In genomic region chr12:12648284-12648683, GRCh38 we compare ENCODE assay signal across 21 cellular contexts. TPM values are rescaled to one million over a fixed set of nuclear protein-coding genes. Genes with fewer than 3 reads are reported as not detected.
"Had no signal": no experiment of that assay in that cellular context is flagged by ENCODE, and none has a peak within 500 bp of the region (broad histone marks: within the 10 kb centered on the region; RNA-seq: fewer than 3 reads in every experiment).

No MANE protein-coding gene starts in this region.

- H3K36me3 ChIP-seq: MG63, SJSA1 had no signal

- H3K27ac ChIP-seq: HL-60, SJSA1, SK-N-MC had no signal

- DNase-seq: Karpas-422, KG1, MG63, NCI-H1092, NCI-H1105 treated with DMSO at 0.1 percent for 48 hours, NCI-H1417 treated with DMSO at 0.1 percent for 48 hours, NCI-H146, NCI-H1694 treated with DMSO at 0.1 percent for 48 hours, NCI-H1930, NCI-H2081, NCI-H2107, NCI-H2227 treated with DMSO at 0.1 percent for 48 hours, NCI-H524, NCI-H526 treated with DMSO at 0.1 percent for 48 hours, NCI-H748 treated with DMSO at 0.1 percent for 48 hours, Right ventricle myocardium superior, RPMI8226, SIG-M5 had no signal

- H3K4me3 ChIP-seq: MG63, SJSA1, SK-N-MC had no signal

- H3K27me3 ChIP-seq: MG63, SJSA1 had no signal

RNA-seq across cellular contexts. Expression of gene GPR19, which starts 47.7 kb away (rescaled TPM):
- total RNA-seq: Right ventricle myocardium superior had no signal
